ENCODE assay signal across 1 cellular context in the genomic region with DNA sequence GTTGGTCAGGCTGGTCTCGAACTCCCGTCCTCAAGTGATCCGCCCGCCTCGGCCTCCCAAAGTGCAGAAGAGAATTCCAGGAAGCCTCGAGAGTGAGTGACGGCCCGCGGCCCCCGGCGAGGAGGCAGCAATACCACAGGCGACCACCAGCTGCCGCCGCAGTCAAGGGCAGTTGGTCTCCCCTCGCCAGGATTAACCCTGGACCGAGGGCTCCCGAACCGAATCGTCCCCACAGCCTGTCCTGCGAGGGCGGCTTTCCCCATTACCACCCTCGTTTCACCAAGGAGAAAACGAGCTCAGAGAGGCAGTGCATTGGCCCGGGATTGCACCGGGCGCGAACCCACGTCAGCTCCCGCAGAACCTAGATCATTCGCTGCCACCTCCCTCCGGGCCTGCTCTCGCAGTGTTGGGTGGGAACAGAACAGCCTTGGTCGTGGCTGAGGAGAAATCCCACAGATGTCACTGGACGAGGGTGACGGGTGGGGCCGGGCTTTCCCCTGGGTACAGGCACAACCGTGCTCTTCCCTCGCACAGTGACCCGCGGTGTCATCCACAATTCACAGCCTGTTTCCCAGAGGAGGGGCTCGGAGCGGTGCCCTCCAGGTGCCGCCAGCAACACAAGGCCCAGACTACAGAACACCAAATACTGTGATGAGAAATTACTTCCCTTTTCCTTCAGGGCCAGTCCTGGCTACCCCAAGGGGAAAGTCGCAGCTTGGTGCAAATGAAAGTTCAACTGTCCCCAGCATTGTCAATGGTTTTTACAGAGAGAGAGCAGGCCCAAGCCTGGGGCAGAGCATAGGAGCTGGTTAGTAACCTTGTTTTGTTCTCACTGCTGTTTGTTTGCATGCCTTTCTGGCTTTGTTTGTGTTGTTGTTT.
TF ChIP-seq lines count a peak whose summit lies in the region.

No MANE protein-coding gene starts in this region.

TF ChIP-seq in HepG2, 621 proteins besides CTCF, POLR2A, EP300 and RAD21 (continues in another document):
- TF ChIP-seq, protein P1, sequence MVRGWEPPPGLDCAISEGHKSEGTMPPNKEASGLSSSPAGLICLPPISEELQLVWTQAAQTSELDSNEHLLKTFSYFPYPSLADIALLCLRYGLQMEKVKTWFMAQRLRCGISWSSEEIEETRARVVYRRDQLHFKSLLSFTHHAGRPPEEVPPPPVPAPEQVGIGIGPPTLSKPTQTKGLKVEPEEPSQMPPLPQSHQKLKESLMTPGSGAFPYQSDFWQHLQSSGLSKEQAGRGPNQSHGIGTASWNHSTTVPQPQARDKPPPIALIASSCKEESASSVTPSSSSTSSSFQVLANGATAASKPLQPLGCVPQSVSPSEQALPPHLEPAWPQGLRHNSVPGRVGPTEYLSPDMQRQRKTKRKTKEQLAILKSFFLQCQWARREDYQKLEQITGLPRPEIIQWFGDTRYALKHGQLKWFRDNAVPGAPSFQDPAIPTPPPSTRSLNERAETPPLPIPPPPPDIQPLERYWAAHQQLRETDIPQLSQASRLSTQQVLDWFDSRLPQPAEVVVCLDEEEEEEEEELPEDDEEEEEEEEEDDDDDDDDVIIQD (CRISPR knock-in tag; IDR thresholded peaks at IDR 0.05; ENCODE audit: low read depth), result no peak
- TF ChIP-seq GABPB1 (CRISPR knock-in tag; IDR thresholded peaks at IDR 0.05), result peak; percentile 19; the same call in 1 of the 2 replicates
- TF ChIP-seq KDM6A (CRISPR knock-in tag; IDR thresholded peaks at IDR 0.05; ENCODE audit: low read depth), result no peak
- TF ChIP-seq, protein P2, sequence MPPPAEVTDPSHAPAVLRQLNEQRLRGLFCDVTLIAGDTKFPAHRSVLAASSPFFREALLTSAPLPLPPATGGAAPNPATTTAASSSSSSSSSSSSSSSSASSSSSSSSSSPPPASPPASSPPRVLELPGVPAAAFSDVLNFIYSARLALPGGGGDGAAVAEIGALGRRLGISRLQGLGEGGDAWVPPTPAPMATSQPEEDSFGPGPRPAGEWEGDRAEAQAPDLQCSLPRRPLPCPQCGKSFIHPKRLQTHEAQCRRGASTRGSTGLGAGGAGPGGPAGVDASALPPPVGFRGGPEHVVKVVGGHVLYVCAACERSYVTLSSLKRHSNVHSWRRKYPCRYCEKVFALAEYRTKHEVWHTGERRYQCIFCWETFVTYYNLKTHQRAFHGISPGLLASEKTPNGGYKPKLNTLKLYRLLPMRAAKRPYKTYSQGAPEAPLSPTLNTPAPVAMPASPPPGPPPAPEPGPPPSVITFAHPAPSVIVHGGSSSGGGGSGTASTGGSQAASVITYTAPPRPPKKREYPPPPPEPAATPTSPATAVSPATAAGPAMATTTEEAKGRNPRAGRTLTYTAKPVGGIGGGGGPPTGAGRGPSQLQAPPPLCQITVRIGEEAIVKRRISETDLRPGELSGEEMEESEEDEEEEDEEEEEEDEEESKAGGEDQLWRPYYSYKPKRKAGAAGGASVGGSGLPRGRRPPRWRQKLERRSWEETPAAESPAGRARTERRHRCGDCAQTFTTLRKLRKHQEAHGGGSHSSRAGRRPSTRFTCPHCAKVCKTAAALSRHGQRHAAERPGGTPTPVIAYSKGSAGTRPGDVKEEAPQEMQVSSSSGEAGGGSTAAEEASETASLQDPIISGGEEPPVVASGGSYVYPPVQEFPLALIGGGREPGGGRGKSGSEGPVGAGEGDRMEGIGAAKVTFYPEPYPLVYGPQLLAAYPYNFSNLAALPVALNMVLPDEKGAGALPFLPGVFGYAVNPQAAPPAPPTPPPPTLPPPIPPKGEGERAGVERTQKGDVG (CRISPR knock-in tag; IDR thresholded peaks at IDR 0.05; ENCODE audit: borderline replicate concordance), result 0 out of 2 replicates have a peak, but pooled peaks have one; percentile 35
- no peak for TF ChIP-seq NPAS2 (CRISPR knock-in tag; IDR thresholded peaks at IDR 0.05; ENCODE audit: borderline replicate concordance)
- peak; percentile 31 for TF ChIP-seq TEAD3 (CRISPR knock-in tag; optimal IDR thresholded peaks at IDR 0.05; ENCODE audit: borderline replicate concordance)
- 0 out of 2 replicates have a peak, but pooled peaks have one; percentile 22 for TF ChIP-seq CBFB (CRISPR knock-in tag; IDR thresholded peaks at IDR 0.05)
- TF ChIP-seq MTF2 (CRISPR knock-in tag; IDR thresholded peaks at IDR 0.05; ENCODE audit: borderline replicate concordance), result peak; percentile 43; the same call in 1 of the 2 replicates
- TF ChIP-seq, protein P3, sequence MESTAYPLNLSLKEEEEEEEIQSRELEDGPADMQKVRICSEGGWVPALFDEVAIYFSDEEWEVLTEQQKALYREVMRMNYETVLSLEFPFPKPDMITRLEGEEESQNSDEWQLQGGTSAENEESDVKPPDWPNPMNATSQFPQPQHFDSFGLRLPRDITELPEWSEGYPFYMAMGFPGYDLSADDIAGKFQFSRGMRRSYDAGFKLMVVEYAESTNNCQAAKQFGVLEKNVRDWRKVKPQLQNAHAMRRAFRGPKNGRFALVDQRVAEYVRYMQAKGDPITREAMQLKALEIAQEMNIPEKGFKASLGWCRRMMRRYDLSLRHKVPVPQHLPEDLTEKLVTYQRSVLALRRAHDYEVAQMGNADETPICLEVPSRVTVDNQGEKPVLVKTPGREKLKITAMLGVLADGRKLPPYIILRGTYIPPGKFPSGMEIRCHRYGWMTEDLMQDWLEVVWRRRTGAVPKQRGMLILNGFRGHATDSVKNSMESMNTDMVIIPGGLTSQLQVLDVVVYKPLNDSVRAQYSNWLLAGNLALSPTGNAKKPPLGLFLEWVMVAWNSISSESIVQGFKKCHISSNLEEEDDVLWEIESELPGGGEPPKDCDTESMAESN (CRISPR knock-in tag; conservative IDR thresholded peaks at IDR 0.05), result 0 out of 2 replicates have a peak, but pooled peaks have one; percentile 50
- peak; percentile 25 for TF ChIP-seq ZNF883 (CRISPR knock-in tag; IDR thresholded peaks at IDR 0.05; ENCODE audit: not compliant biosample characterization)
- TF ChIP-seq, protein P4, sequence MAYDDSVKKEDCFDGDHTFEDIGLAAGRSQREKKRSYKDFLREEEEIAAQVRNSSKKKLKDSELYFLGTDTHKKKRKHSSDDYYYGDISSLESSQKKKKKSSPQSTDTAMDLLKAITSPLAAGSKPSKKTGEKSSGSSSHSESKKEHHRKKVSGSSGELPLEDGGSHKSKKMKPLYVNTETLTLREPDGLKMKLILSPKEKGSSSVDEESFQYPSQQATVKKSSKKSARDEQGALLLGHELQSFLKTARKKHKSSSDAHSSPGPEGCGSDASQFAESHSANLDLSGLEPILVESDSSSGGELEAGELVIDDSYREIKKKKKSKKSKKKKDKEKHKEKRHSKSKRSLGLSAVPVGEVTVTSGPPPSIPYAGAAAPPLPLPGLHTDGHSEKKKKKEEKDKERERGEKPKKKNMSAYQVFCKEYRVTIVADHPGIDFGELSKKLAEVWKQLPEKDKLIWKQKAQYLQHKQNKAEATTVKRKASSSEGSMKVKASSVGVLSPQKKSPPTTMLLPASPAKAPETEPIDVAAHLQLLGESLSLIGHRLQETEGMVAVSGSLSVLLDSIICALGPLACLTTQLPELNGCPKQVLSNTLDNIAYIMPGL (CRISPR knock-in tag; IDR thresholded peaks at IDR 0.05; ENCODE audit: borderline replicate concordance in 1 of 2, low read depth in 1 of 2), result 0 out of 4 replicates have a peak, but pooled peaks of 1 of the 2 experiments have one; percentile 50
- 0 out of 2 replicates have a peak, but pooled peaks have one; percentile 38 for TF ChIP-seq ZBTB38 (CRISPR knock-in tag; IDR thresholded peaks at IDR 0.05)
- TF ChIP-seq, protein P5, sequence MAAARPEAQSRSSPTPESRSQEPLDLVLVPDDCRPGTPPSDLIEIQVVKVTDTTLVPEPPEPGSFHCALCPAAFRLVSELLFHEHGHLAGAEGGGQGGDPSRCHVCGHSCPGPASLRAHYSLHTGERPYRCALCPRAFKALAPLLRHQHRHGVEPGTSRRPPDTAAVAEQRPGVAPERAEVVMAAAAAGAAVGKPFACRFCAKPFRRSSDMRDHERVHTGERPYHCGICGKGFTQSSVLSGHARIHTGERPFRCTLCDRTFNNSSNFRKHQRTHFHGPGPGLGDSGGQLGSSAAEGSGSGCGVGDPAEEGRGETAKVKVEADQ (CRISPR knock-in tag; IDR thresholded peaks at IDR 0.05; ENCODE audit: borderline replicate concordance), result no peak
- TF ChIP-seq EZH2 (conservative IDR thresholded peaks at IDR 0.05; ENCODE audit: low read depth, low read length), result peak; percentile 65; the same call in 1 of the 2 replicates
- TF ChIP-seq TOPORS (CRISPR knock-in tag; IDR thresholded peaks at IDR 0.05), result no peak
- no peak for TF ChIP-seq ZNF816 (CRISPR knock-in tag; IDR thresholded peaks at IDR 0.05; ENCODE audit: borderline replicate concordance)
- TF ChIP-seq KDM2A (CRISPR knock-in tag; IDR thresholded peaks at IDR 0.05; ENCODE audit: borderline replicate concordance, low read depth), result peak; percentile 48; the same call in 1 of the 2 replicates
- no peak for TF ChIP-seq SNAI1 (CRISPR knock-in tag; IDR thresholded peaks at IDR 0.05; ENCODE audit: borderline replicate concordance)
- TF ChIP-seq, protein P6, sequence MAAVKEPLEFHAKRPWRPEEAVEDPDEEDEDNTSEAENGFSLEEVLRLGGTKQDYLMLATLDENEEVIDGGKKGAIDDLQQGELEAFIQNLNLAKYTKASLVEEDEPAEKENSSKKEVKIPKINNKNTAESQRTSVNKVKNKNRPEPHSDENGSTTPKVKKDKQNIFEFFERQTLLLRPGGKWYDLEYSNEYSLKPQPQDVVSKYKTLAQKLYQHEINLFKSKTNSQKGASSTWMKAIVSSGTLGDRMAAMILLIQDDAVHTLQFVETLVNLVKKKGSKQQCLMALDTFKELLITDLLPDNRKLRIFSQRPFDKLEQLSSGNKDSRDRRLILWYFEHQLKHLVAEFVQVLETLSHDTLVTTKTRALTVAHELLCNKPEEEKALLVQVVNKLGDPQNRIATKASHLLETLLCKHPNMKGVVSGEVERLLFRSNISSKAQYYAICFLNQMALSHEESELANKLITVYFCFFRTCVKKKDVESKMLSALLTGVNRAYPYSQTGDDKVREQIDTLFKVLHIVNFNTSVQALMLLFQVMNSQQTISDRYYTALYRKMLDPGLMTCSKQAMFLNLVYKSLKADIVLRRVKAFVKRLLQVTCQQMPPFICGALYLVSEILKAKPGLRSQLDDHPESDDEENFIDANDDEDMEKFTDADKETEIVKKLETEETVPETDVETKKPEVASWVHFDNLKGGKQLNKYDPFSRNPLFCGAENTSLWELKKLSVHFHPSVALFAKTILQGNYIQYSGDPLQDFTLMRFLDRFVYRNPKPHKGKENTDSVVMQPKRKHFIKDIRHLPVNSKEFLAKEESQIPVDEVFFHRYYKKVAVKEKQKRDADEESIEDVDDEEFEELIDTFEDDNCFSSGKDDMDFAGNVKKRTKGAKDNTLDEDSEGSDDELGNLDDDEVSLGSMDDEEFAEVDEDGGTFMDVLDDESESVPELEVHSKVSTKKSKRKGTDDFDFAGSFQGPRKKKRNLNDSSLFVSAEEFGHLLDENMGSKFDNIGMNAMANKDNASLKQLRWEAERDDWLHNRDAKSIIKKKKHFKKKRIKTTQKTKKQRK (IDR thresholded peaks at IDR 0.05; ENCODE audit: low read length), result no peak
- TF ChIP-seq MXD4 (CRISPR knock-in tag; IDR thresholded peaks at IDR 0.05), result no peak
- TF ChIP-seq, protein P7, sequence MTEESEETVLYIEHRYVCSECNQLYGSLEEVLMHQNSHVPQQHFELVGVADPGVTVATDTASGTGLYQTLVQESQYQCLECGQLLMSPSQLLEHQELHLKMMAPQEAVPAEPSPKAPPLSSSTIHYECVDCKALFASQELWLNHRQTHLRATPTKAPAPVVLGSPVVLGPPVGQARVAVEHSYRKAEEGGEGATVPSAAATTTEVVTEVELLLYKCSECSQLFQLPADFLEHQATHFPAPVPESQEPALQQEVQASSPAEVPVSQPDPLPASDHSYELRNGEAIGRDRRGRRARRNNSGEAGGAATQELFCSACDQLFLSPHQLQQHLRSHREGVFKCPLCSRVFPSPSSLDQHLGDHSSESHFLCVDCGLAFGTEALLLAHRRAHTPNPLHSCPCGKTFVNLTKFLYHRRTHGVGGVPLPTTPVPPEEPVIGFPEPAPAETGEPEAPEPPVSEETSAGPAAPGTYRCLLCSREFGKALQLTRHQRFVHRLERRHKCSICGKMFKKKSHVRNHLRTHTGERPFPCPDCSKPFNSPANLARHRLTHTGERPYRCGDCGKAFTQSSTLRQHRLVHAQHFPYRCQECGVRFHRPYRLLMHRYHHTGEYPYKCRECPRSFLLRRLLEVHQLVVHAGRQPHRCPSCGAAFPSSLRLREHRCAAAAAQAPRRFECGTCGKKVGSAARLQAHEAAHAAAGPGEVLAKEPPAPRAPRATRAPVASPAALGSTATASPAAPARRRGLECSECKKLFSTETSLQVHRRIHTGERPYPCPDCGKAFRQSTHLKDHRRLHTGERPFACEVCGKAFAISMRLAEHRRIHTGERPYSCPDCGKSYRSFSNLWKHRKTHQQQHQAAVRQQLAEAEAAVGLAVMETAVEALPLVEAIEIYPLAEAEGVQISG (CRISPR knock-in tag; IDR thresholded peaks at IDR 0.05), result peak; percentile 25; the same call in 1 of the 2 replicates
- no peak for TF ChIP-seq SAP130 (CRISPR knock-in tag; IDR thresholded peaks at IDR 0.05; ENCODE audit: low read depth)
- TF ChIP-seq, protein P8, sequence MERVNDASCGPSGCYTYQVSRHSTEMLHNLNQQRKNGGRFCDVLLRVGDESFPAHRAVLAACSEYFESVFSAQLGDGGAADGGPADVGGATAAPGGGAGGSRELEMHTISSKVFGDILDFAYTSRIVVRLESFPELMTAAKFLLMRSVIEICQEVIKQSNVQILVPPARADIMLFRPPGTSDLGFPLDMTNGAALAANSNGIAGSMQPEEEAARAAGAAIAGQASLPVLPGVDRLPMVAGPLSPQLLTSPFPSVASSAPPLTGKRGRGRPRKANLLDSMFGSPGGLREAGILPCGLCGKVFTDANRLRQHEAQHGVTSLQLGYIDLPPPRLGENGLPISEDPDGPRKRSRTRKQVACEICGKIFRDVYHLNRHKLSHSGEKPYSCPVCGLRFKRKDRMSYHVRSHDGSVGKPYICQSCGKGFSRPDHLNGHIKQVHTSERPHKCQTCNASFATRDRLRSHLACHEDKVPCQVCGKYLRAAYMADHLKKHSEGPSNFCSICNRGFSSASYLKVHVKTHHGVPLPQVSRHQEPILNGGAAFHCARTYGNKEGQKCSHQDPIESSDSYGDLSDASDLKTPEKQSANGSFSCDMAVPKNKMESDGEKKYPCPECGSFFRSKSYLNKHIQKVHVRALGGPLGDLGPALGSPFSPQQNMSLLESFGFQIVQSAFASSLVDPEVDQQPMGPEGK (CRISPR knock-in tag; IDR thresholded peaks at IDR 0.05), result peak; percentile 39; the same call in 1 of the 2 replicates
- peak; percentile 29; the same call in 1 of the 2 replicates for TF ChIP-seq ZFY (CRISPR knock-in tag; IDR thresholded peaks at IDR 0.05)
- no peak for TF ChIP-seq GATA4 (IDR thresholded peaks at IDR 0.05; ENCODE audit: borderline replicate concordance, low read depth)
- TF ChIP-seq, protein P9, sequence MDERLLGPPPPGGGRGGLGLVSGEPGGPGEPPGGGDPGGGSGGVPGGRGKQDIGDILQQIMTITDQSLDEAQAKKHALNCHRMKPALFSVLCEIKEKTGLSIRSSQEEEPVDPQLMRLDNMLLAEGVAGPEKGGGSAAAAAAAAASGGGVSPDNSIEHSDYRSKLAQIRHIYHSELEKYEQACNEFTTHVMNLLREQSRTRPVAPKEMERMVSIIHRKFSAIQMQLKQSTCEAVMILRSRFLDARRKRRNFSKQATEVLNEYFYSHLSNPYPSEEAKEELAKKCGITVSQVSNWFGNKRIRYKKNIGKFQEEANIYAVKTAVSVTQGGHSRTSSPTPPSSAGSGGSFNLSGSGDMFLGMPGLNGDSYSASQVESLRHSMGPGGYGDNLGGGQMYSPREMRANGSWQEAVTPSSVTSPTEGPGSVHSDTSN (CRISPR knock-in tag; IDR thresholded peaks at IDR 0.05), result peak; percentile 37
- TF ChIP-seq NFYC (CRISPR knock-in tag; IDR thresholded peaks at IDR 0.05), result no peak
